8 cellular contexts compared by ENCODE assay signal in the genomic region with DNA sequence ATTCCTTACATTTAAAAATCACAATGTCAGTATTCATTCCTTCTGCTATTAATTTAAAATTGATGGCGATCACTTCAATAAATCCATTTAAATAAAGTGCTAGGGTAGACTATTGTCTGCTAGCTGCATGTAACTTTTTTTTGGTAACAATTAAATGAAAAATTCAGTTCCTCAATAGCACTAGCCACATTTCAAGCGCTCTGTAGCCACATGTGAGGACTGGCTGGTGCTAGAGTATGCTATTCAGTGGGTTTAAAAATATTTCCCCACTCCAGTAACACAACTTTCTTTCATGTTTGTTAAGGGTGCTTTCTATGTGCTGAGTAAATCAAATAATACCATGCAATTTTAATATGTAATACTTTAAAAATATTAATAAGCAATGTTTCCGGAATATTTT.
DNase-seq lines count a peak whose midpoint lies in the region; ATAC-seq and TF ChIP-seq lines count a peak whose summit lies in the region.

No MANE protein-coding gene starts in this region.

- no peak for ATAC-seq in HG02759 (IDR thresholded peaks at IDR 0.05; ENCODE audit: unreplicated experiment)

- H3K36me3 Mint-ChIP-seq in nephron progenitor cell (ENCODE audit: low read depth), result peaks cover 33% of the 10 kb centered on the region

- H3K4me1 Mint-ChIP-seq in nephron progenitor cell, result peaks cover 18% of the 10 kb centered on the region

- DNase-seq in GF-D8 (lab: John Stamatoyannopoulos, UW) (peak; percentile 59), HFF-Myc (ENCODE audit: extremely low read depth, low read depth) (no peak), SK-N-DZ (ENCODE audit: low spot score) (peak; percentile 11), epithelial cell of esophagus (ENCODE audit: low read depth) (peak; percentile 4), nephron progenitor cell (no peak), GM13976 (ENCODE audit: low spot score) (no peak), NCI-H524 treated with DMSO at 0.1 percent for 48 hours (lab: John Stamatoyannopoulos, UW) (no peak)

- peak overlapping the region; percentile 54 for H3K4me3 ChIP-seq in HFF-Myc (replicated peaks; ENCODE audit: low read depth, low read length)
- H3K4me3 ChIP-seq in epithelial cell of esophagus (ENCODE audit: low read length), result peak overlapping the region; percentile 90

- peaks cover 4% of the 10 kb centered on the region for H3K9me3 Mint-ChIP-seq in nephron progenitor cell

- TF ChIP-seq CTCF in HFF-Myc (IDR thresholded peaks at IDR 0.05; ENCODE audit: low read depth, low read length, missing control alignments) (no peak), epithelial cell of esophagus (IDR thresholded peaks at IDR 0.05; ENCODE audit: insufficient read depth, low read depth, low read length, missing control alignments) (no peak), nephron progenitor cell (IDR thresholded peaks at IDR 0.05) (no peak), GM13976 (IDR thresholded peaks at IDR 0.05; ENCODE audit: borderline replicate concordance, control extremely low read depth, extremely low read depth, insufficient read depth, missing control alignments) (no peak)

- peaks cover 13% of the 10 kb centered on the region for H3K27me3 Mint-ChIP-seq in nephron progenitor cell (ENCODE audit: low read depth, poor library complexity)

- in situ Hi-C loops in GM13976 (cut with MboI; ENCODE audit: low sequenced_read_pairs, unreplicated experiment), result no loop called here

- H3K4me3 Mint-ChIP-seq in nephron progenitor cell, result peak overlapping the region; percentile 94

- H3K27ac Mint-ChIP-seq in nephron progenitor cell, result no peak overlapping the region

Comparison
In these comparisons a context has a peak if more than half of its experiments do, and no peak if none do; other contexts are left out.
1. DNase-seq: peak in GF-D8 (single experiment), SK-N-DZ (single experiment) and epithelial cell of esophagus (single experiment); none in HFF-Myc (single experiment), nephron progenitor cell (single experiment), GM13976 (single experiment) and NCI-H524 treated with DMSO at 0.1 percent for 48 hours (single experiment).